In genomic region chr14:77377502-77377844, GRCh38 we compare ENCODE assay signal across 8 cellular contexts. TPM values are rescaled to one million over a fixed set of nuclear protein-coding genes. Genes with fewer than 3 reads are reported as not detected.
DNase-seq lines count a peak whose midpoint lies in the region; ATAC-seq and TF ChIP-seq lines count a peak whose summit lies in the region.
"Had no signal": no experiment of that assay in that cellular context is flagged by ENCODE, and none has a peak within 500 bp of the region (broad histone marks: within the 10 kb centered on the region; RNA-seq: fewer than 3 reads in every experiment).

No MANE protein-coding gene starts in this region.

- TF ChIP-seq CTCF in adrenal gland (IDR thresholded peaks at IDR 0.05) (no peak), kidney epithelial cell (IDR thresholded peaks at IDR 0.05; ENCODE audit: insufficient read depth, low read length, poor library complexity, severe bottlenecking) (no peak), tibial nerve (IDR thresholded peaks at IDR 0.05) (no peak)

- H3K4me1 ChIP-seq in adrenal gland (replicated peaks in 1 of 2) = peaks cover 6 to 20% of the 10 kb centered on the region in 2 donors
- peaks cover 0 to 23% (median 0%) of the 10 kb centered on the region in 4 donors for H3K4me1 ChIP-seq in tibial nerve

- 9 to 13% (median 12%) methylated on average over 10 of the region's 10 CpGs for WGBS in adrenal gland, 4 donors
- 16 to 18% methylated on average over 10 of the region's 10 CpGs for WGBS in tibial nerve, 2 donors

- ATAC-seq in GM21526 (IDR thresholded peaks at IDR 0.05; ENCODE audit: low FRiP score, unreplicated experiment) = no peak

- intact Hi-C loops in adrenal gland (cut with DNase I) = loop anchor here in 1 of 2 donors (10.0 kb wide), 1 partner anchor 53 kb away; the partner anchor contains the start of genes GSTZ1 and POMT2

- H3K4me3 ChIP-seq in adrenal gland (peak overlapping the region; percentile 5 to 97 (median 61)), kidney epithelial cell (ENCODE audit: low read depth, low read length) (peak overlapping the region; percentile 73), tibial nerve (peak overlapping the region; percentile 58 to 89 (median 80))

- no peak for TF ChIP-seq EP300 in tibial nerve (IDR thresholded peaks at IDR 0.05)

- CTCF ChIA-PET in HEK293T (lab: Yijun Ruan, JAX) = interaction anchor here (0.5 to 0.6 kb wide), 2 partner anchors 82 to 198 kb away, joined by 3 read pairs; no protein-coding TSS in a partner anchor

- peak overlapping the region in 1 of 5 donors; percentile 78 for H3K27ac ChIP-seq in adrenal gland
- H3K27ac ChIP-seq in tibial nerve = peak overlapping the region in 1 of 4 donors; percentile 85

- no peaks in the 10 kb centered on the region for H3K9me3 ChIP-seq in adrenal gland (replicated peaks in 1 of 3)
- H3K9me3 ChIP-seq in tibial nerve = no peaks in the 10 kb centered on the region

- no peaks in the 10 kb centered on the region for H3K36me3 ChIP-seq in adrenal gland (replicated peaks in 1 of 2)
- no peaks in the 10 kb centered on the region for H3K36me3 ChIP-seq in kidney epithelial cell (ENCODE audit: control insufficient read depth, insufficient read depth, low read length)
- H3K36me3 ChIP-seq in tibial nerve = no peaks in the 10 kb centered on the region

- TF ChIP-seq POLR2A in adrenal gland (IDR thresholded peaks at IDR 0.05) (no peak), tibial nerve (IDR thresholded peaks at IDR 0.05) (no peak)

- no peak for DNase-seq in HEK293T (ENCODE audit: extremely low spot score)
- no peak for DNase-seq in adrenal gland
- no peak for DNase-seq in kidney epithelial cell (ENCODE audit: low read depth)
- no peak for DNase-seq in tibial nerve (ENCODE audit: low spot score in 2 of 2)
- DNase-seq in SW480 (ENCODE audit: low spot score) = no peak
- no peak for DNase-seq in cerebellar cortex (ENCODE audit: low spot score)

- no peaks in the 10 kb centered on the region for H3K27me3 ChIP-seq in adrenal gland
- no peaks in the 10 kb centered on the region for H3K27me3 ChIP-seq in kidney epithelial cell (ENCODE audit: control insufficient read depth, insufficient read depth, low read length)
- H3K27me3 ChIP-seq in tibial nerve = no peaks in the 10 kb centered on the region

- POLR2A ChIA-PET in HEK293T (lab: Yijun Ruan, JAX) = interaction anchor here (0.5 to 2.2 kb wide), 16 partner anchors 9 to 143 kb away, joined by 3 to 23 read pairs (median 4); partner anchors contain the start of genes AHSA1, GSTZ1, POMT2 and VIPAS39

TF ChIP-seq in HEK293T, 16 proteins besides CTCF, POLR2A, EP300 and RAD21:
- TF ChIP-seq FOXK2 (IDR thresholded peaks at IDR 0.05) (no peak), L3MBTL2 (conservative IDR thresholded peaks at IDR 0.05) (peak; percentile 59), HDGF (IDR thresholded peaks at IDR 0.05; ENCODE audit: borderline replicate concordance) (no peak), FOXM1 (IDR thresholded peaks at IDR 0.05; ENCODE audit: borderline replicate concordance) (no peak)
TF ChIP-seq in HEK293T: peak in this region for 1.

RNA-seq across cellular contexts. Expression of gene SAMD15, which starts 0.3 kb away (rescaled TPM):
- total RNA-seq in adrenal gland (1 to 10 TPM in 7 of 8 donors, under 1 TPM in 1; 0.24 to 2.9 (median 1.5) TPM), kidney epithelial cell (1.9 and 15.5 TPM in 2 replicates), tibial nerve (1 to 10 TPM in 3 of 4 donors, not detected in 1; 1.1 to 3.1 (median 1.5) TPM)
- polyA plus RNA-seq in adrenal gland = 1 to 10 TPM in 2 of 3 donors, under 1 TPM in 1; 0.51 to 2.0 (median 1.0) TPM

RNA-seq across cellular contexts. Expression of gene TMED8, which starts 0.6 kb away (rescaled TPM):
- total RNA-seq in adrenal gland = 10 to 100 TPM; 15.3 to 22.8 (median 20.4) TPM
- polyA plus RNA-seq in adrenal gland = 10 to 100 TPM in 1 of 3 donors, 1 to 10 TPM in 2; 4.8 to 17.1 (median 7.0) TPM
- 9.7 and 10.9 TPM in 2 replicates for total RNA-seq in kidney epithelial cell
- 10 to 100 TPM; 11.7 to 14.0 (median 12.4) TPM for total RNA-seq in tibial nerve

RNA-seq across cellular contexts. Expression of gene NOXRED1, which starts 45.9 kb away (rescaled TPM):
- total RNA-seq in adrenal gland = under 1 TPM in 5 of 8 donors, not detected in 3; 0.22 to 0.69 (median 0.35) TPM
- under 1 TPM; 0.29 to 0.64 (median 0.57) TPM for polyA plus RNA-seq in adrenal gland
- 0.04 and 0.82 TPM in 2 replicates for total RNA-seq in kidney epithelial cell
- total RNA-seq in tibial nerve = 1 to 10 TPM in 1 of 4 donors, not detected in 3; 9.0 TPM
- total RNA-seq: H4 had no signal

RNA-seq across cellular contexts. Expression of gene GSTZ1, which starts 56.6 kb away (rescaled TPM):
- total RNA-seq in adrenal gland (100 to 1,000 TPM in 1 of 8 donors, 10 to 100 TPM in 7; 25.3 to 154 (median 52.5) TPM), kidney epithelial cell (37.2 and 48.0 TPM in 2 replicates), tibial nerve (10 to 100 TPM in 3 of 4 donors, 1 to 10 TPM in 1; 9.4 to 24.7 (median 14.6) TPM)
- polyA plus RNA-seq in adrenal gland = 10 to 100 TPM; 28.7 to 74.0 (median 48.5) TPM

RNA-seq across cellular contexts. Expression of gene POMT2, which starts 56.8 kb away (rescaled TPM):
- total RNA-seq in adrenal gland (10 to 100 TPM; 14.0 to 48.8 (median 33.4) TPM), kidney epithelial cell (21.5 and 34.1 TPM in 2 replicates), tibial nerve (10 to 100 TPM; 23.9 to 38.7 (median 28.9) TPM)
- polyA plus RNA-seq in adrenal gland = 10 to 100 TPM; 49.2 to 52.3 (median 51.0) TPM
